In the genomic region with DNA sequence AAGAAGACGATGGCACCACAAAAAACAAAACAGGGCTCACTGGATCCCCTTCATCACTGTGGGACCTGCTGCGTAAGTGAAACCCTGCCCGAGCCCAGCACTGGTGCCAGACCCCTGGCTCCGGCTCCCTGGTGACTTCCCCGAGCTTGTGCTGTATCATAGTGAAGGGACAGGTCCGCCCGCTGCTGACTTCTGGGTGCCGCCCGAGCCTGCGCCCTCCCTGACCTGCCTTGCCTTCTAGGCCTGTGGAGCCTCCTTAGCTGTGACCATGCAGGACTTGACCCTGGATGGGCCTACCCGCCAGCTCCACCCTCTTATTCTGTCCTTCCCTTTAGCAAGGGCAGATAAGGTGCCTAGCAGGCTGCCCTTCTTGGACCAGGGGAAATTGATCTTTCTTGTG, we compare ENCODE assay signal across 34 cellular contexts. TPM values are rescaled to one million over a fixed set of nuclear protein-coding genes. Genes with fewer than 3 reads are reported as not detected.
"Had no signal": no experiment of that assay in that cellular context is flagged by ENCODE, and none has a peak within 500 bp of the region (broad histone marks: within the 10 kb centered on the region; RNA-seq: fewer than 3 reads in every experiment).

No MANE protein-coding gene starts in this region.

- H3K36me3 ChIP-seq: esophagus squamous epithelium, heart right ventricle, prostate gland, right atrium auricular region, tibial artery had no signal

- ATAC-seq: left lobe of liver, mucosa of descending colon, sciatic nerve had no signal

- H3K4me1 Mint-ChIP-seq: immature natural killer cell, memory B cell, mesothelial cell of epicardium, naive B cell had no signal

- H3K4me3 ChIP-seq: coronary artery, esophagus squamous epithelium, heart right ventricle, lung, mucosa of descending colon, prostate gland, right atrium auricular region, testis, tibial artery had no signal

- H3K36me3 Mint-ChIP-seq: immature natural killer cell; memory B cell; mesothelial cell of epicardium; naive B cell; natural killer cell treated with Interleukin-12 subunit alpha and Interleukin-12 subunit beta and Interleukin-15 and Interleukin-18, amount 100 ng/mL, for 72 hours; type B pancreatic cell had no signal

- DNase-seq: dermis blood vessel endothelial cell; effector memory CD4-positive, alpha-beta T cell; erythroblast; esophagus squamous epithelium; foreskin melanocyte; glutamatergic neuron; heart right ventricle; hypothalamus; immature natural killer cell; islet precursor cell; mucosa of descending colon; naive B cell; stimulated activated CD4-positive, alpha-beta T cell treated with anti-CD3 and anti-CD28 coated beads, Interleukin-4, amount 100 ng/mL, for 4 hours; stimulated activated naive CD4-positive, alpha-beta T cell; substantia nigra; testis had no signal

- FAIRE-seq: endometrium, urothelium cell line had no signal

- H3K9me3 ChIP-seq: esophagus squamous epithelium, mucosa of descending colon, prostate gland, right atrium auricular region, testis, tibial artery had no signal

- H3K4me3 Mint-ChIP-seq: immature natural killer cell; memory B cell; mesothelial cell of epicardium; naive B cell; natural killer cell treated with Interleukin-12 subunit alpha and Interleukin-12 subunit beta and Interleukin-15 and Interleukin-18, amount 100 ng/mL, for 72 hours; neural crest cell; type B pancreatic cell had no signal

- H3K4me1 ChIP-seq: heart right ventricle, parathyroid adenoma, prostate gland, right atrium auricular region, testis, tibial artery had no signal

- H3K9me3 Mint-ChIP-seq: immature natural killer cell; natural killer cell treated with Interleukin-12 subunit alpha and Interleukin-12 subunit beta and Interleukin-15 and Interleukin-18, amount 100 ng/mL, for 72 hours had no signal

- H3K9ac ChIP-seq: parathyroid adenoma had no signal

- H3K27ac Mint-ChIP-seq: immature natural killer cell; memory B cell; mesothelial cell of epicardium; natural killer cell treated with Interleukin-12 subunit alpha and Interleukin-12 subunit beta and Interleukin-15 and Interleukin-18, amount 100 ng/mL, for 72 hours; type B pancreatic cell had no signal

- H3K27ac ChIP-seq: coronary artery, esophagus squamous epithelium, heart right ventricle, parathyroid adenoma, prostate gland, right atrium auricular region, testis, tibial artery had no signal

RNA-seq across cellular contexts. Expression of a gene that starts 7.9 kb away (rescaled TPM):
- total RNA-seq: dermis blood vessel endothelial cell; esophagus squamous epithelium; left lobe of liver; liver; lung; mesothelial cell of epicardium; mucosa of descending colon; natural killer cell treated with Interleukin-12 subunit alpha and Interleukin-12 subunit beta and Interleukin-15 and Interleukin-18, amount 100 ng/mL, for 72 hours; neural crest cell; osteoblast; sciatic nerve; skeletal muscle tissue had no signal
- polyA plus RNA-seq: immature natural killer cell, liver, lung had no signal

RNA-seq across cellular contexts. Expression of a gene that starts 24.0 kb away (rescaled TPM):
- total RNA-seq: dermis blood vessel endothelial cell; esophagus squamous epithelium; heart right ventricle; left lobe of liver; lung; mesothelial cell of epicardium; mucosa of descending colon; natural killer cell treated with Interleukin-12 subunit alpha and Interleukin-12 subunit beta and Interleukin-15 and Interleukin-18, amount 100 ng/mL, for 72 hours; neural crest cell; prostate gland; skeletal muscle tissue had no signal
- polyA plus RNA-seq: heart right ventricle, liver had no signal
